18 cellular contexts compared by ENCODE assay signal in the genomic region with DNA sequence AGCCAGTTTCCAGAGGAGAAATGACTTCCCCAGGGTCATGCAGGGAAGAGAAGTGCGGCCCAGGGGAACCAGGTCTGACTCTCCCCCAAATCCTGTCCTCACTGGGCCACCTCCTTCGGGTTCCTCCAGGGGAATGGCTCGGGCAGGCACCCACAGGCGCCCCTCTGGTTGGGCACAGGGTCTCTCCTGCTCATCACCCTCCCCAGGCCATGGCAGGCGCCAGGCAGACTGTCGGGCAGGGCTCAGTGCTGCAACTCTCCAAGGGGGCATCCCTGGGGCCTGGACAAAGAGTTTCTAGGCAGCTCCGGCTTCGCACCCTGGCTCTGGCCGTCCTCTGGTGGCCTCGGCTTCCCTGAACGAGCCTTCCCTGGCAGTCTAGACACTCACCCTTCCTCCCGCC.
"Had no signal": no experiment of that assay in that cellular context is flagged by ENCODE, and none has a peak within 500 bp of the region (broad histone marks: within the 10 kb centered on the region; RNA-seq: fewer than 3 reads in every experiment).

No MANE protein-coding gene starts in this region.

- H3K4me1 ChIP-seq: foreskin keratinocyte had no signal

- H3K9me3 ChIP-seq: esophagus muscularis mucosa, gastroesophageal sphincter, heart right ventricle, left lung, lower lobe of right lung, mucosa of descending colon had no signal

- H3K27me3 ChIP-seq: heart right ventricle, left lung had no signal

- ATAC-seq: foreskin keratinocyte, gastroesophageal sphincter, heart right ventricle, left cardiac atrium, left lung, left ventricle myocardium superior, lower lobe of right lung, mucosa of descending colon had no signal

- H3K36me3 ChIP-seq: esophagus muscularis mucosa, gastroesophageal sphincter, heart right ventricle, left lung, lower lobe of right lung had no signal

- DNase-seq: dermis blood vessel endothelial cell; dorsolateral prefrontal cortex; effector CD4-positive, alpha-beta T cell; effector memory CD4-positive, alpha-beta T cell; foreskin keratinocyte; glutamatergic neuron; head of caudate nucleus; heart right ventricle; hippocampal formation; left cardiac atrium; left lung; left ventricle myocardium superior; lower lobe of right lung; mesenchymal stem cell; mucosa of descending colon had no signal

- H3K27ac ChIP-seq: dorsolateral prefrontal cortex, esophagus muscularis mucosa, foreskin keratinocyte, gastroesophageal sphincter, heart right ventricle, left lung, lower lobe of right lung had no signal

- H3K4me3 ChIP-seq: coronary artery, dorsolateral prefrontal cortex, esophagus muscularis mucosa, gastroesophageal sphincter, heart right ventricle, left lung, lower lobe of right lung, mucosa of descending colon had no signal
